Comparison of ENCODE assay signal across 15 cellular contexts in genomic region chr1:156795787-156796186, GRCh38. TPM values are rescaled to one million over a fixed set of nuclear protein-coding genes. Genes with fewer than 3 reads are reported as not detected.
DNase-seq lines count a peak whose midpoint lies in the region; ATAC-seq and FAIRE-seq lines count a peak whose summit lies in the region.
"Had no signal": no experiment of that assay in that cellular context is flagged by ENCODE, and none has a peak within 500 bp of the region (broad histone marks: within the 10 kb centered on the region; RNA-seq: fewer than 3 reads in every experiment).

No MANE protein-coding gene starts in this region.

- H3K36me3 ChIP-seq in small intestine (ENCODE audit: control insufficient read depth in 2 of 2, insufficient read depth in 2 of 2, low read length in 2 of 2) = peaks cover 30 to 35% of the 10 kb centered on the region in 2 donors

- H3K27ac ChIP-seq in small intestine (ENCODE audit: low read depth in 1 of 2, low read length in 1 of 2) = no peak overlapping the region
- H3K27ac ChIP-seq: C4-2B, Peyer's patch had no signal

- DNase-seq in NCI-H2196 (lab: John Stamatoyannopoulos, UW; ENCODE audit: unreplicated experiment) (peak; percentile 46), astrocyte of the hippocampus (ENCODE audit: low read depth, low spot score) (peak; percentile 82), memory B cell (ENCODE audit: low spot score in 2 of 2) (no peak), superior temporal gyrus (ENCODE audit: extremely low spot score) (peak; percentile 90), small intestine (no peak), DMS153 treated with DMSO at 0.1 percent for 48 hours (lab: John Stamatoyannopoulos, UW; ENCODE audit: unreplicated experiment) (no peak)
- DNase-seq: activated CD8-positive, alpha-beta T cell treated with anti-CD3 and anti-CD28 coated beads for 36 hours; erythroblast; NCI-H2029 treated with DMSO at 0.1 percent for 48 hours; transverse colon had no signal

- no peaks in the 10 kb centered on the region for H3K27me3 Mint-ChIP-seq in memory B cell
- H3K27me3 Mint-ChIP-seq: activated CD8-positive, alpha-beta T cell treated with anti-CD3 and anti-CD28 coated beads for 36 hours; dendritic cell treated with granulocyte-macrophage colony-stimulating factor and Interleukin-4, amounts not matched to agents 40 ng/mL and 50 ng/mL, for 4 days had no signal

- H3K9me3 ChIP-seq in small intestine (ENCODE audit: control insufficient read depth, low read depth) = no peaks in the 10 kb centered on the region
- H3K9me3 ChIP-seq: Peyer's patch, transverse colon had no signal

- no peak overlapping the region for H3K4me3 ChIP-seq in small intestine (ENCODE audit: low read depth in 1 of 2, low read length in 2 of 2)
- H3K4me3 ChIP-seq: Peyer's patch, transverse colon had no signal

- no peaks in the 10 kb centered on the region for H3K27me3 ChIP-seq in small intestine (ENCODE audit: control insufficient read depth in 2 of 2, insufficient read depth in 2 of 2, low read length in 2 of 2)
- H3K27me3 ChIP-seq: Peyer's patch, transverse colon had no signal

- no peaks in the 10 kb centered on the region for H3K4me1 ChIP-seq in small intestine (ENCODE audit: control insufficient read depth in 2 of 2, insufficient read depth in 1 of 2, low read depth in 1 of 2, low read length in 1 of 2)
- H3K4me1 ChIP-seq: Peyer's patch, transverse colon had no signal

- H3K9me3 Mint-ChIP-seq in memory B cell = no peaks in the 10 kb centered on the region
- H3K9me3 Mint-ChIP-seq: activated CD8-positive, alpha-beta T cell treated with anti-CD3 and anti-CD28 coated beads for 36 hours; dendritic cell treated with granulocyte-macrophage colony-stimulating factor and Interleukin-4, amounts not matched to agents 40 ng/mL and 50 ng/mL, for 4 days; mesothelial cell of epicardium had no signal

- H3K36me3 Mint-ChIP-seq in memory B cell = peaks cover 42% of the 10 kb centered on the region

- peaks cover 6% of the 10 kb centered on the region for H3K4me1 Mint-ChIP-seq in memory B cell
- H3K4me1 Mint-ChIP-seq: mesothelial cell of epicardium had no signal

- H3K4me3 Mint-ChIP-seq in memory B cell = no peak overlapping the region
- H3K4me3 Mint-ChIP-seq: activated CD8-positive, alpha-beta T cell treated with anti-CD3 and anti-CD28 coated beads for 36 hours; dendritic cell treated with granulocyte-macrophage colony-stimulating factor and Interleukin-4, amounts not matched to agents 40 ng/mL and 50 ng/mL, for 4 days; mesothelial cell of epicardium had no signal

- ATAC-seq in memory B cell (ENCODE audit: low read depth) = no peak
- ATAC-seq in GM18867 (IDR thresholded peaks at IDR 0.05; ENCODE audit: unreplicated experiment) = no peak
- ATAC-seq: activated CD8-positive, alpha-beta T cell treated with anti-CD3 and anti-CD28 coated beads for 36 hours had no signal

- H3K27ac Mint-ChIP-seq in memory B cell = peak overlapping the region; percentile 9
- H3K27ac Mint-ChIP-seq: activated CD8-positive, alpha-beta T cell treated with anti-CD3 and anti-CD28 coated beads for 36 hours; dendritic cell treated with granulocyte-macrophage colony-stimulating factor and Interleukin-4, amounts not matched to agents 40 ng/mL and 50 ng/mL, for 4 days had no signal

- 54 to 64% (median 60%) methylated on average over 7 of the region's 7 CpGs for WGBS in small intestine, 3 donors

- no peak for FAIRE-seq in small intestine (lab: Jason Lieb, UNC)

RNA-seq across cellular contexts. Expression of gene SH2D2A, which starts 20.9 kb away (rescaled TPM):
- polyA plus RNA-seq in small intestine = 1 to 10 TPM in 2 of 3 donors, under 1 TPM in 1; 0.89 to 2.7 (median 2.2) TPM

RNA-seq across cellular contexts. Expression of gene PRCC, which starts 28.5 kb away (rescaled TPM):
- polyA plus RNA-seq in small intestine = 10 to 100 TPM; 45.2 to 55.0 (median 50.5) TPM

RNA-seq across cellular contexts. Expression of gene HDGF, which starts 44.3 kb away (rescaled TPM):
- polyA plus RNA-seq in small intestine = 100 to 1,000 TPM; 273 to 308 (median 280) TPM

RNA-seq across cellular contexts. Expression of gene MRPL24, which starts 54.9 kb away (rescaled TPM):
- 100 to 1,000 TPM in 1 of 3 donors, 10 to 100 TPM in 2; 57.7 to 102 (median 59.2) TPM for polyA plus RNA-seq in small intestine

Comparison
In these comparisons a context has a peak if more than half of its experiments do, and no peak if none do; other contexts are left out.
1. DNase-seq: peak in NCI-H2196 (single experiment), astrocyte of the hippocampus (single experiment) and superior temporal gyrus (single experiment); none in memory B cell (0 of 2), small intestine (single experiment) and DMS153 treated with DMSO at 0.1 percent for 48 hours (single experiment).